ENCODE assay signal across 19 cellular contexts in the genomic region with DNA sequence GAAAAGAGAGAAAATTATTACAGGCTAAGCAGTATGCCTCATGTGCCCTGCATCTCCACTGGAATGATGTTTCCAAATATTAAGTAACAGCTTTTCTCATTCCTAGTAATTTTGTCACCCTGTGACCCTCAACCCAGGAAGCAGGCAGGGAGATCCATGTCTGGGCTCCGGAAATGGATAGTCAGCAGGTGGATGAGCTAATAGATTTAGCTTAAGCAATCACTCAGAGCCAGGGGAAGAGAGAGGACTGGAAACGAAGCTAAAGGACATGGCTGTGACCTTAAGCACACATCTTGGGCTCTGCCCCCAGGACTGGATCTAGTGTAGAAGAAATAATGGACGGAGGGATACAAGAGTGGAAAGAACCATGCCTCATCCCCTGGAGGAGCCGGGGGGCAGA.
DNase-seq lines count a peak whose midpoint lies in the region; ATAC-seq, FAIRE-seq and TF ChIP-seq lines count a peak whose summit lies in the region.
"Had no signal": no experiment of that assay in that cellular context is flagged by ENCODE, and none has a peak within 500 bp of the region (broad histone marks: within the 10 kb centered on the region; RNA-seq: fewer than 3 reads in every experiment).

No MANE protein-coding gene starts in this region.

- no TSS peak for BruUV-seq in K562 (replicated peaks; lab: Mats Ljungman, UMichigan)

- no peak overlapping the region for H3K27ac ChIP-seq in K562 (ENCODE audit: extremely low read depth, low read depth, low read length)
- H3K27ac ChIP-seq in lower lobe of right lung, result no peak overlapping the region
- H3K27ac ChIP-seq in psoas muscle, result no peak overlapping the region

- no peaks in the 10 kb centered on the region for H3K79me2 ChIP-seq in K562 (ENCODE audit: control insufficient read depth, insufficient read depth, low read length)

- H3K9me3 ChIP-seq in K562 (replicated peaks; ENCODE audit: control insufficient read depth, insufficient read depth, low read depth, low read length), result no peaks in the 10 kb centered on the region
- H3K9me3 ChIP-seq in lower lobe of right lung, result no peaks in the 10 kb centered on the region
- no peaks in the 10 kb centered on the region for H3K9me3 ChIP-seq in psoas muscle
- H3K9me3 ChIP-seq: BE2C had no signal

- H3K36me3 ChIP-seq in K562 (ENCODE audit: control insufficient read depth, insufficient read depth, low read length), result no peaks in the 10 kb centered on the region
- no peaks in the 10 kb centered on the region for H3K36me3 ChIP-seq in lower lobe of right lung
- H3K36me3 ChIP-seq in psoas muscle (ENCODE audit: insufficient read depth in 1 of 2, low read depth in 1 of 2), result no peaks in the 10 kb centered on the region
- H3K36me3 ChIP-seq: BE2C had no signal

- CTCF ChIA-PET in K562 (lab: Yijun Ruan, JAX; ENCODE audit: low intra/inter-chr PET ratio), result no interaction called here

- TF ChIP-seq CTCF in K562 (IDR thresholded peaks at IDR 0.05 in 2 of 3, conservative IDR thresholded peaks at IDR 0.05 in 1 of 3; ENCODE audit: insufficient read depth in 2 of 3, low read depth in 1 of 3, low read length in 3 of 3) (no peak), lower lobe of right lung (IDR thresholded peaks at IDR 0.05) (no peak), psoas muscle (IDR thresholded peaks at IDR 0.05) (no peak)

- H3K9me1 ChIP-seq in K562 (ENCODE audit: control insufficient read depth, insufficient read depth, low read length), result no peaks in the 10 kb centered on the region

- no peak for TF ChIP-seq RAD21 in K562 (CRISPR knock-in tag; conservative IDR thresholded peaks at IDR 0.05 in 1 of 2, IDR thresholded peaks at IDR 0.05 in 1 of 2)

- 9% methylated on average over 4 of the region's 4 CpGs for WGBS in K562 (ENCODE audit: insufficient coverage, low coverage, missing lambda C conversion rate)
- 54 to 72% (median 58%) methylated on average over 4 of the region's 4 CpGs for WGBS in psoas muscle, 3 donors

- H3K27me3 ChIP-seq in K562 (ENCODE audit: control insufficient read depth in 2 of 2, insufficient read depth in 2 of 2, low read length in 2 of 2), result peaks cover 0 to 17% of the 10 kb centered on the region in 2 experiments; a peak in 3 of 5 replicates
- H3K27me3 ChIP-seq in lower lobe of right lung (ENCODE audit: low read depth), result no peaks in the 10 kb centered on the region
- H3K27me3 ChIP-seq in psoas muscle (ENCODE audit: insufficient read depth in 3 of 3, low read length in 2 of 3), result no peaks in the 10 kb centered on the region
- H3K27me3 ChIP-seq: BE2C had no signal

- no peak for TF ChIP-seq EP300 in K562 (IDR thresholded peaks at IDR 0.05; ENCODE audit: low read length)

- H3K4me1 ChIP-seq in K562 (replicated peaks in 1 of 2; ENCODE audit: control insufficient read depth in 2 of 2, insufficient read depth in 2 of 2, low read length in 2 of 2) (no peaks in the 10 kb centered on the region), lower lobe of right lung (peaks cover 10% of the 10 kb centered on the region), psoas muscle (no peaks in the 10 kb centered on the region)

- in situ Hi-C loops in K562 (cut with MboI), result no loop called here

- POLR2A ChIA-PET in K562 (lab: Yijun Ruan, JAX), result no interaction called here

- H3K4me3 ChIP-seq in K562 (no peak overlapping the region), lower lobe of right lung (no peak overlapping the region), psoas muscle (no peak overlapping the region)

- H2AFZ ChIP-seq in K562 (ENCODE audit: low read depth, low read length), result no peak overlapping the region

- no peak overlapping the region for H3K4me2 ChIP-seq in K562 (ENCODE audit: insufficient read depth, low read length)

- intact Hi-C loops in K562 (cut with micrococcal nuclease), result loop anchor here (5.0 kb wide), 1 partner anchor 358 kb away; no protein-coding TSS in a partner anchor
- intact Hi-C loops in lower lobe of right lung (cut with DNase I), result no loop called here
- intact Hi-C loops in psoas muscle (cut with DNase I), result loop anchor here (5.0 to 10.0 kb wide), 2 partner anchors 72 to 361 kb away; no protein-coding TSS in a partner anchor

- FAIRE-seq in K562 (lab: Jason Lieb, UNC) (no peak), H54 (lab: Jason Lieb, UNC) (no peak)

- TF ChIP-seq POLR2A in K562 (conservative IDR thresholded peaks at IDR 0.05) (no peak), H54 (IDR thresholded peaks at IDR 0.05; ENCODE audit: low read depth, low read length) (no peak)

- no peak for ATAC-seq in K562
- ATAC-seq in lower lobe of right lung, result peak; percentile 46 to 56
- no peak for ATAC-seq in HG03521 (IDR thresholded peaks at IDR 0.05; ENCODE audit: unreplicated experiment)
- no peak for ATAC-seq in psoas muscle
- ATAC-seq: HCT116 had no signal

- no peak overlapping the region for H3K9ac ChIP-seq in K562 (ENCODE audit: insufficient read depth in 1 of 2, low read depth in 2 of 2, low read length in 2 of 2)

- H4K20me1 ChIP-seq in K562 (replicated peaks; ENCODE audit: control insufficient read depth, insufficient read depth, low read length), result no peaks in the 10 kb centered on the region

- DNase-seq in DMS53 (lab: John Stamatoyannopoulos, UW), result peak; percentile 54
- peak; percentile 69 for DNase-seq in ELR (ENCODE audit: low read depth)
- DNase-seq in K562 (ENCODE audit: extremely low read depth in 1 of 4, low spot score in 3 of 4), result no peak
- DNase-seq in lower lobe of right lung, result no peak
- no peak for DNase-seq in H54 (ENCODE audit: insufficient read length, low spot score)
- DNase-seq in psoas muscle, result no peak
- DNase-seq in SKM-1 (lab: John Stamatoyannopoulos, UW; ENCODE audit: unreplicated experiment), result no peak
- DNase-seq: CD4-positive, alpha-beta memory T cell; DND-41; Karpas-422; NCI-H1930; NCI-H2171; NCI-H446 treated with DMSO at 0.1 percent for 48 hours; NCI-H774; SIG-M5; SW 1271 had no signal

TF ChIP-seq in K562, 482 proteins besides CTCF, POLR2A, EP300 and RAD21:
- TF ChIP-seq CEBPG (CRISPR knock-in tag; IDR thresholded peaks at IDR 0.05) (no peak), CEBPG (tag; conservative IDR thresholded peaks at IDR 0.05 in 1 of 2, IDR thresholded peaks at IDR 0.05 in 1 of 2) (peak in 1 of 2 experiments; percentile 54; a peak in 1 of 4 replicates), NR2C2 (CRISPR knock-in tag; IDR thresholded peaks at IDR 0.05) (no peak), NR2C2 (tag; IDR thresholded peaks at IDR 0.05) (peak; percentile 58; the same call in 1 of the 2 replicates), ARID1B (IDR thresholded peaks at IDR 0.05) (no peak)

Comparison
In these comparisons a context has a peak if more than half of its experiments do, and no peak if none do; other contexts are left out.
1. DNase-seq: peak in DMS53 (single experiment) and ELR (single experiment); none in K562 (0 of 4), lower lobe of right lung (single experiment), H54 (single experiment), psoas muscle (0 of 2) and SKM-1 (single experiment).
2. ATAC-seq: peak in lower lobe of right lung (2 of 2); none in K562 (single experiment), HG03521 (single experiment) and psoas muscle (0 of 4).